ENCODE assay signal across 16 cellular contexts in the genomic region with DNA sequence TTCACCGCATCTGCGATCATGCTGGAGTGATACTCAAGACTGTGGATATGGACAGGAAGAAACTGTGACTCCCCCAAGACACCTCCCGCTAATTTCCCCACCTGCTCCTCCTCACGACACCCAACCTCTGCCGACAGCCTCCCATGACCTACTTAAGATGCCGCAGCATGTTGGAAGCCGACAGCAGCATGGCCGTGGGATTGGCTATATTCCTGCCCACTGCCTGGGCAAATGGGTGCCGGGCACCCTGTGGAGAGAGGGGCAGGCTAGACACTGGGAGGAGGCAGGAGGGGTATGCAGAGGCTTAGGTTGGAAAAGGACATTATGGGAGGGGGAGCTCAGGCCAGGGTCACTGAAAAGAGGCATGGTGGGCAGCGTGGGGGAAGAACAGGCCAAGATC. TPM values are rescaled to one million over a fixed set of nuclear protein-coding genes. Genes with fewer than 3 reads are reported as not detected.
A peak's percentile ranks its signal among the peaks of the same experiment; 100 is the strongest.
DNase-seq lines count a peak whose midpoint lies in the region; ATAC-seq, FAIRE-seq and TF ChIP-seq lines count a peak whose summit lies in the region.
"Had no signal": no experiment of that assay in that cellular context is flagged by ENCODE, and none has a peak within 500 bp of the region (broad histone marks: within the 10 kb centered on the region; RNA-seq: fewer than 3 reads in every experiment).

No MANE protein-coding gene starts in this region.

- TF ChIP-seq EP300 in HepG2 (IDR thresholded peaks at IDR 0.05; ENCODE audit: low read depth in 2 of 2, low read length in 2 of 2), result no peak
- no peak for TF ChIP-seq EP300 in HepG2 (CRISPR knock-in tag; IDR thresholded peaks at IDR 0.05; ENCODE audit: borderline replicate concordance)

- no peak overlapping the region for H3K4me2 ChIP-seq in HepG2 (ENCODE audit: low read depth, low read length)
- H3K4me2 ChIP-seq: KMS-11 had no signal

- peaks cover 30% of the 10 kb centered on the region for H3K79me2 ChIP-seq in HepG2 (ENCODE audit: insufficient read depth, low read length)

- TF ChIP-seq RAD21 in HepG2 (CRISPR knock-in tag; IDR thresholded peaks at IDR 0.05), result no peak

- no peak overlapping the region for H3K27ac ChIP-seq in HepG2 (ENCODE audit: extremely low read length, insufficient read depth, low read length)
- no peak overlapping the region for H3K27ac ChIP-seq in right lobe of liver
- no peak overlapping the region for H3K27ac ChIP-seq in gastrocnemius medialis
- H3K27ac ChIP-seq: GM23248, KMS-11 had no signal

- 98% methylated on average over 10 of the region's 10 CpGs for WGBS in HepG2 (ENCODE audit: low lambda C conversion rate)
- WGBS in right lobe of liver (ENCODE audit: insufficient coverage, low coverage, low lambda C conversion rate, missing lambda C conversion rate), result 96% methylated on average over 9 of the region's 10 CpGs

- H2AFZ ChIP-seq in HepG2 (ENCODE audit: low read length), result no peak overlapping the region
- H2AFZ ChIP-seq: GM23248 had no signal

- TF ChIP-seq CTCF in HepG2 (CRISPR knock-in tag; IDR thresholded peaks at IDR 0.05), result no peak
- TF ChIP-seq CTCF in right lobe of liver (IDR thresholded peaks at IDR 0.05), result no peak
- no peak for TF ChIP-seq CTCF in type B pancreatic cell (conservative IDR thresholded peaks at IDR 0.05)
- no peak for TF ChIP-seq CTCF in gastrocnemius medialis (IDR thresholded peaks at IDR 0.05 in 4 of 5, conservative IDR thresholded peaks at IDR 0.05 in 1 of 5)

- no peaks in the 10 kb centered on the region for H3K9me3 ChIP-seq in HepG2 (ENCODE audit: low read length)
- H3K9me3 ChIP-seq in right lobe of liver, result no peaks in the 10 kb centered on the region
- H3K9me3 ChIP-seq in gastrocnemius medialis, result no peaks in the 10 kb centered on the region
- H3K9me3 ChIP-seq: BE2C had no signal

- POLR2A ChIA-PET in HepG2 (lab: Yijun Ruan, JAX), result no interaction called here

- H3K27ac Mint-ChIP-seq in IgD-negative memory B cell, result peak overlapping the region in 2 of 3 donors; percentile 59 to 71
- H3K27ac Mint-ChIP-seq in central memory CD8-positive, alpha-beta T cell (ENCODE audit: low read depth), result peak overlapping the region; percentile 85
- H3K27ac Mint-ChIP-seq in type B pancreatic cell, result peak overlapping the region; percentile 19

- intact Hi-C loops in HepG2 (cut with micrococcal nuclease; ENCODE audit: unreplicated experiment), result no loop called here
- intact Hi-C loops in right lobe of liver (cut with DNase I), result no loop called here
- intact Hi-C loops in gastrocnemius medialis (cut with DNase I; ENCODE audit: low total_unique reads), result loop anchor here (10.0 kb wide), 1 partner anchor 215 kb away; a partner anchor contains a TSS

- H3K4me3 ChIP-seq in HepG2 (replicated peaks in 1 of 3; ENCODE audit: insufficient read depth in 1 of 3, low read depth in 2 of 3, low read length in 3 of 3), result no peak overlapping the region
- no peak overlapping the region for H3K4me3 ChIP-seq in right lobe of liver
- H3K4me3 ChIP-seq in gastrocnemius medialis, result no peak overlapping the region
- H3K4me3 ChIP-seq: GM12878, GM23248 had no signal

- no peak for FAIRE-seq in HepG2 (lab: Jason Lieb, UNC)
- FAIRE-seq: D721Med, GM12878 had no signal

- in situ Hi-C loops in HepG2 (cut with HindIII; ENCODE audit: extremely low pct_ligation_motif_present, low pct_unique_long_range_greater_than_20kb) (no loop called here), gastrocnemius medialis (cut with MboI; ENCODE audit: low sequenced_read_pairs in 4 of 4) (loop anchor here in 2 of 4 donors (10.0 to 25.0 kb wide), 2 partner anchors 145 to 203 kb away; a partner anchor contains a TSS)

- H3K36me3 Mint-ChIP-seq in IgD-negative memory B cell (peaks cover 10% of the 10 kb centered on the region), type B pancreatic cell (peaks cover 54% of the 10 kb centered on the region)
- H3K36me3 Mint-ChIP-seq in central memory CD8-positive, alpha-beta T cell (ENCODE audit: insufficient read depth), result peaks cover 66% of the 10 kb centered on the region

- CTCF ChIA-PET in HepG2 (lab: Yijun Ruan, JAX; ENCODE audit: low intra/inter-chr PET ratio, low total read pairs), result no interaction called here

- H3K9me3 Mint-ChIP-seq in IgD-negative memory B cell, result no peaks in the 10 kb centered on the region
- no peaks in the 10 kb centered on the region for H3K9me3 Mint-ChIP-seq in central memory CD8-positive, alpha-beta T cell
- no peaks in the 10 kb centered on the region for H3K9me3 Mint-ChIP-seq in type B pancreatic cell
- H3K9me3 Mint-ChIP-seq: CD8-positive, alpha-beta T cell had no signal

- no peak overlapping the region for H3K9ac ChIP-seq in HepG2 (ENCODE audit: insufficient read depth, low read depth, low read length)
- H3K9ac ChIP-seq: GM23248, KMS-11 had no signal

- H3K4me1 Mint-ChIP-seq in IgD-negative memory B cell, result peaks cover 9 to 15% (median 10%) of the 10 kb centered on the region in 3 donors
- peaks cover 35% of the 10 kb centered on the region for H3K4me1 Mint-ChIP-seq in central memory CD8-positive, alpha-beta T cell
- peaks cover 21% of the 10 kb centered on the region for H3K4me1 Mint-ChIP-seq in type B pancreatic cell (ENCODE audit: unreplicated experiment)

- TF ChIP-seq POLR2A in HepG2 (IDR thresholded peaks at IDR 0.05; ENCODE audit: insufficient read depth in 1 of 2, low read depth in 2 of 2, low read length in 2 of 2) (no peak; a peak in 1 of 4 replicates), right lobe of liver (IDR thresholded peaks at IDR 0.05) (no peak), gastrocnemius medialis (IDR thresholded peaks at IDR 0.05) (no peak)

- peaks cover 46% of the 10 kb centered on the region for H3K4me1 ChIP-seq in HepG2 (ENCODE audit: insufficient read depth, low read length)
- peaks cover 0 to 5% (median 2%) of the 10 kb centered on the region in 4 donors for H3K4me1 ChIP-seq in right lobe of liver
- peaks cover 10 to 14% of the 10 kb centered on the region in 2 donors for H3K4me1 ChIP-seq in gastrocnemius medialis
- H3K4me1 ChIP-seq: BE2C had no signal

- peaks cover 37% of the 10 kb centered on the region for H4K20me1 ChIP-seq in HepG2 (ENCODE audit: insufficient read depth, low read length)

- ATAC-seq in HepG2 (peak; percentile 14), right lobe of liver (no peak), gastrocnemius medialis (no peak), GM19351 (IDR thresholded peaks at IDR 0.05; ENCODE audit: unreplicated experiment) (no peak)
- no peak for ATAC-seq in central memory CD8-positive, alpha-beta T cell (replicated peaks; ENCODE audit: extremely low read depth, poor library complexity, severe bottlenecking)
- ATAC-seq: CD8-positive, alpha-beta T cell had no signal

- DNase-seq in HepG2 (ENCODE audit: low spot score), result no peak
- DNase-seq in right lobe of liver, result no peak
- DNase-seq in central memory CD8-positive, alpha-beta T cell (ENCODE audit: low spot score in 2 of 2), result no peak
- no peak for DNase-seq in type B pancreatic cell (ENCODE audit: extremely low spot score, unreplicated experiment)
- DNase-seq in gastrocnemius medialis, result no peak
- DNase-seq: BE2C; CD8-positive, alpha-beta T cell; GM23248; NCI-H1048; NCI-H146; NCI-H2081 had no signal

- no TSS peak for BruUV-seq in HepG2 (replicated peaks; lab: Mats Ljungman, UMichigan)

- H3K27me3 ChIP-seq in HepG2 (ENCODE audit: control insufficient read depth in 1 of 2, insufficient read depth in 2 of 2, low read length in 2 of 2) (no peaks in the 10 kb centered on the region; a peak in 1 of 5 replicates), right lobe of liver (no peaks in the 10 kb centered on the region), gastrocnemius medialis (no peaks in the 10 kb centered on the region)
- H3K27me3 ChIP-seq: BE2C had no signal

- H3K27me3 Mint-ChIP-seq in IgD-negative memory B cell (no peaks in the 10 kb centered on the region), type B pancreatic cell (no peaks in the 10 kb centered on the region)
- H3K27me3 Mint-ChIP-seq in central memory CD8-positive, alpha-beta T cell, result no peaks in the 10 kb centered on the region

- H3K36me3 ChIP-seq in HepG2 (replicated peaks in 1 of 2; ENCODE audit: control insufficient read depth in 1 of 2, insufficient read depth in 2 of 2, low read length in 2 of 2) (peaks cover 47 to 76% of the 10 kb centered on the region in 2 experiments), right lobe of liver (peaks cover 9 to 77% (median 42%) of the 10 kb centered on the region in 4 donors), gastrocnemius medialis (peaks cover 0 to 88% of the 10 kb centered on the region in 2 donors)

- H3K4me3 Mint-ChIP-seq in IgD-negative memory B cell, result peak overlapping the region in 1 of 4 donors; percentile 59
- H3K4me3 Mint-ChIP-seq in central memory CD8-positive, alpha-beta T cell, result no peak overlapping the region
- H3K4me3 Mint-ChIP-seq in type B pancreatic cell, result no peak overlapping the region
- H3K4me3 Mint-ChIP-seq: CD8-positive, alpha-beta T cell had no signal

RNA-seq across cellular contexts. Expression of a gene that starts 4.5 kb away (rescaled TPM):
- total RNA-seq in HepG2 (2016; rRNA removed; fragmentation: Illumina TruSeq; extraction: Trizol), result 215 and 246 TPM in 2 replicates
- total RNA-seq in HepG2 (2016; cell fraction: cytosol; rRNA removed; fragmentation: Illumina TruSeq; extraction: Trizol; ENCODE audit: low read depth), result 33.7 and 38.0 TPM in 2 replicates
- total RNA-seq in HepG2 (2016; cell fraction: insoluble cytoplasmic fraction; rRNA removed; fragmentation: Illumina TruSeq; extraction: Trizol), result 222 and 260 TPM in 2 replicates
- total RNA-seq in HepG2 (2016; cell fraction: membrane; rRNA removed; fragmentation: Illumina TruSeq; extraction: Trizol), result 44.8 and 48.2 TPM in 2 replicates
- total RNA-seq in HepG2 (2016; cell fraction: nucleus; rRNA removed; fragmentation: Illumina TruSeq; extraction: Trizol), result 137 and 140 TPM in 2 replicates
- polyA plus RNA-seq in HepG2 (2011; rRNA removed), result 245 and 254 TPM in 2 replicates
- polyA plus RNA-seq in HepG2 (2011; cell fraction: cytosol; rRNA removed), result 222 and 246 TPM in 2 replicates
- polyA plus RNA-seq in HepG2 (2011; cell fraction: nucleus; rRNA removed), result 901 and 966 TPM in 2 replicates
- polyA plus RNA-seq in HepG2 (2012), result 156 and 158 TPM in 2 replicates
- polyA plus RNA-seq in HepG2 (2016; cell fraction: cytosol; fragmentation: Illumina TruSeq; extraction: Trizol; ENCODE audit: low read depth), result 22.8 and 27.4 TPM in 2 replicates
- 207 and 216 TPM in 2 replicates for polyA plus RNA-seq in HepG2 (2016; cell fraction: insoluble cytoplasmic fraction; fragmentation: Illumina TruSeq; extraction: Trizol; ENCODE audit: low read depth)
- 27.1 and 32.5 TPM in 2 replicates for polyA plus RNA-seq in HepG2 (2016; cell fraction: membrane; fragmentation: Illumina TruSeq; extraction: Trizol; ENCODE audit: low read depth)
- polyA plus RNA-seq in HepG2 (2016; cell fraction: nucleus; fragmentation: Illumina TruSeq; extraction: Trizol; ENCODE audit: insufficient read depth, low read depth), result 236 and 251 TPM in 2 replicates
- 107 and 189 TPM in 2 replicates for polyA minus RNA-seq in HepG2 (2011; rRNA and poly(A)+ RNA removed; ENCODE audit: low replicate concordance)
- 74.0 and 74.8 TPM in 2 replicates for polyA minus RNA-seq in HepG2 (2011; cell fraction: cytosol; rRNA and poly(A)+ RNA removed)
- polyA minus RNA-seq in HepG2 (2011; cell fraction: nucleus; rRNA and poly(A)+ RNA removed), result 230 and 248 TPM in 2 replicates
- 10 to 100 TPM; 37.6 to 78.1 (median 43.6) TPM for total RNA-seq in right lobe of liver
- 108 TPM for polyA plus RNA-seq in IgD-negative memory B cell
- 85.6 and 101 TPM in 2 replicates for total RNA-seq in type B pancreatic cell (ENCODE audit: low replicate concordance)
- total RNA-seq in gastrocnemius medialis, result 100 to 1,000 TPM in 3 of 4 donors, 10 to 100 TPM in 1; 95.5 to 176 (median 136) TPM

RNA-seq across cellular contexts. Expression of a gene that starts 7.1 kb away (rescaled TPM):
- total RNA-seq in HepG2 (2016; rRNA removed; fragmentation: Illumina TruSeq; extraction: Trizol) (646 and 1,116 TPM in 2 replicates), right lobe of liver (10 to 100 TPM; 32.7 to 60.9 (median 42.7) TPM), type B pancreatic cell (ENCODE audit: low replicate concordance) (203 and 364 TPM in 2 replicates), gastrocnemius medialis (10 to 100 TPM; 40.7 to 71.0 (median 54.9) TPM)
- total RNA-seq in HepG2 (2016; cell fraction: cytosol; rRNA removed; fragmentation: Illumina TruSeq; extraction: Trizol; ENCODE audit: low read depth), result 3,280 and 3,642 TPM in 2 replicates
- 600 and 1,127 TPM in 2 replicates for total RNA-seq in HepG2 (2016; cell fraction: insoluble cytoplasmic fraction; rRNA removed; fragmentation: Illumina TruSeq; extraction: Trizol)
- 2,832 and 3,011 TPM in 2 replicates for total RNA-seq in HepG2 (2016; cell fraction: membrane; rRNA removed; fragmentation: Illumina TruSeq; extraction: Trizol)
- 1,362 and 1,462 TPM in 2 replicates for total RNA-seq in HepG2 (2016; cell fraction: nucleus; rRNA removed; fragmentation: Illumina TruSeq; extraction: Trizol)
- polyA plus RNA-seq in HepG2 (2011; rRNA removed) (369 and 374 TPM in 2 replicates), IgD-negative memory B cell (123 TPM)
- 207 and 225 TPM in 2 replicates for polyA plus RNA-seq in HepG2 (2011; cell fraction: cytosol; rRNA removed)
- 1,398 and 1,412 TPM in 2 replicates for polyA plus RNA-seq in HepG2 (2011; cell fraction: nucleus; rRNA removed)
- 352 and 481 TPM in 2 replicates for polyA plus RNA-seq in HepG2 (2012)
- 3,484 and 3,697 TPM in 2 replicates for polyA plus RNA-seq in HepG2 (2016; cell fraction: cytosol; fragmentation: Illumina TruSeq; extraction: Trizol; ENCODE audit: low read depth)
- polyA plus RNA-seq in HepG2 (2016; cell fraction: insoluble cytoplasmic fraction; fragmentation: Illumina TruSeq; extraction: Trizol; ENCODE audit: low read depth), result 637 and 642 TPM in 2 replicates
- polyA plus RNA-seq in HepG2 (2016; cell fraction: membrane; fragmentation: Illumina TruSeq; extraction: Trizol; ENCODE audit: low read depth), result 2,607 and 2,624 TPM in 2 replicates
- polyA plus RNA-seq in HepG2 (2016; cell fraction: nucleus; fragmentation: Illumina TruSeq; extraction: Trizol; ENCODE audit: insufficient read depth, low read depth), result 3,019 and 3,117 TPM in 2 replicates
- polyA minus RNA-seq in HepG2 (2011; rRNA and poly(A)+ RNA removed; ENCODE audit: low replicate concordance), result 388 and 403 TPM in 2 replicates
- 134 TPM in 2 replicates for polyA minus RNA-seq in HepG2 (2011; cell fraction: cytosol; rRNA and poly(A)+ RNA removed)
- polyA minus RNA-seq in HepG2 (2011; cell fraction: nucleus; rRNA and poly(A)+ RNA removed), result 938 and 1,127 TPM in 2 replicates

RNA-seq across cellular contexts. Expression of a gene that starts 33.0 kb away (rescaled TPM):
- total RNA-seq in HepG2 (2016; rRNA removed; fragmentation: Illumina TruSeq; extraction: Trizol), result 0.84 TPM in 1 of 2 replicates, not detected in the other
- total RNA-seq in HepG2 (2016; cell fraction: cytosol; rRNA removed; fragmentation: Illumina TruSeq; extraction: Trizol; ENCODE audit: low read depth), result not detected in 2 replicates
- total RNA-seq in HepG2 (2016; cell fraction: insoluble cytoplasmic fraction; rRNA removed; fragmentation: Illumina TruSeq; extraction: Trizol), result 0.13 and 0.15 TPM in 2 replicates
- total RNA-seq in HepG2 (2016; cell fraction: membrane; rRNA removed; fragmentation: Illumina TruSeq; extraction: Trizol), result 0.34 TPM in 2 replicates
- total RNA-seq in HepG2 (2016; cell fraction: nucleus; rRNA removed; fragmentation: Illumina TruSeq; extraction: Trizol), result 0.34 and 0.56 TPM in 2 replicates
- polyA plus RNA-seq in HepG2 (2011; rRNA removed), result 2.2 and 5.2 TPM in 2 replicates
- polyA plus RNA-seq in HepG2 (2011; cell fraction: cytosol; rRNA removed), result 1.7 and 2.0 TPM in 2 replicates
- 19.5 and 21.3 TPM in 2 replicates for polyA plus RNA-seq in HepG2 (2011; cell fraction: nucleus; rRNA removed)
- 3.4 and 9.8 TPM in 2 replicates for polyA plus RNA-seq in HepG2 (2012)
- 0.10 and 0.52 TPM in 2 replicates for polyA plus RNA-seq in HepG2 (2016; cell fraction: cytosol; fragmentation: Illumina TruSeq; extraction: Trizol; ENCODE audit: low read depth)
- polyA plus RNA-seq in HepG2 (2016; cell fraction: insoluble cytoplasmic fraction; fragmentation: Illumina TruSeq; extraction: Trizol; ENCODE audit: low read depth), result 0.11 and 0.45 TPM in 2 replicates
- 0.17 and 0.41 TPM in 2 replicates for polyA plus RNA-seq in HepG2 (2016; cell fraction: membrane; fragmentation: Illumina TruSeq; extraction: Trizol; ENCODE audit: low read depth)
- polyA plus RNA-seq in HepG2 (2016; cell fraction: nucleus; fragmentation: Illumina TruSeq; extraction: Trizol; ENCODE audit: insufficient read depth, low read depth), result 1.1 and 2.1 TPM in 2 replicates
- 3.8 TPM in 1 of 2 replicates, not detected in the other for polyA minus RNA-seq in HepG2 (2011; rRNA and poly(A)+ RNA removed; ENCODE audit: low replicate concordance)
- 1.3 and 2.1 TPM in 2 replicates for polyA minus RNA-seq in HepG2 (2011; cell fraction: cytosol; rRNA and poly(A)+ RNA removed)
- 4.8 and 7.2 TPM in 2 replicates for polyA minus RNA-seq in HepG2 (2011; cell fraction: nucleus; rRNA and poly(A)+ RNA removed)
- 10 to 100 TPM in 1 of 6 experiments, 1 to 10 TPM in 5; 2.8 to 16.6 (median 6.2) TPM for total RNA-seq in right lobe of liver
- polyA plus RNA-seq in IgD-negative memory B cell, result 1.1 TPM
- total RNA-seq in type B pancreatic cell (ENCODE audit: low replicate concordance), result 11.4 and 17.9 TPM in 2 replicates
- total RNA-seq in gastrocnemius medialis, result 1 to 10 TPM in 2 of 4 donors, under 1 TPM in 1, not detected in 1; 0.36 to 1.5 (median 1.1) TPM
- total RNA-seq: GM23248 had no signal
- polyA plus RNA-seq: GM12878 had no signal

Comparison
In these comparisons a context has a peak if more than half of its experiments do, and no peak if none do; other contexts are left out.
1. H3K27ac Mint-ChIP-seq: peak in every context shown above with its lines; median percentile 85 in central memory CD8-positive, alpha-beta T cell; 65 in IgD-negative memory B cell; 19 in type B pancreatic cell.